Comparison of ENCODE assay signal across 18 cellular contexts in the genomic region with DNA sequence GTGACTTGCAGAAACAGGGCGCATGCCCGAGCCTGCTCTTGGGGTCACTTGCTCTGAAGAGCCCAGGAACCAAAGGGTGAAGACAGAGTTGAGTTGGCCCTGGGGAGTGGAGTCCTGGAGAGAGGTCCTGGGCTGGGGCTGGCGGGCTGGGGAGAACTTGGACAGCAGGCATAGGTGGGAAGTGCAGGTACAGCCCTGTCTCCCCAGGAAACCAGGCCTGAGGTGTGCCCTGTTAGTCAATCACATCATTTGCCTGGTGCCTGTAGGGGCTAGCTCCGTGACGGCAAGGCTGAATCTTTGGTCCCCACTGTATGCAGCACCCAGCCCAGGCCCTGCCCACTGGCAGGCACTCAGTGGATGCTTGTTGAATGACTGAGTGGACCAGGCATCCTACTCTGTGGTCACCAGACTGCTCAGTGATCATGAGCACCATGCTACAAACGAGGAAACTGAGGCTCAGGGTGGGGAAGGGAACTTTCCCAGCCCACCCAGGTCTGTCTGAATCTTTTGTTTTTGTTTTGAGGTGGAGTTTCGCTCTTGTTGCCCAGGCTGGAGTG. TPM values are rescaled to one million over a fixed set of nuclear protein-coding genes. Genes with fewer than 3 reads are reported as not detected.
A peak's percentile ranks its signal among the peaks of the same experiment; 100 is the strongest.
DNase-seq lines count a peak whose midpoint lies in the region; ATAC-seq, FAIRE-seq and TF ChIP-seq lines count a peak whose summit lies in the region.
"Had no signal": no experiment of that assay in that cellular context is flagged by ENCODE, and none has a peak within 500 bp of the region (broad histone marks: within the 10 kb centered on the region; RNA-seq: fewer than 3 reads in every experiment).

No MANE protein-coding gene starts in this region.

- FAIRE-seq in bronchial epithelial cell (lab: Jason Lieb, UNC) (no peak), keratinocyte (lab: Jason Lieb, UNC) (no peak)
- FAIRE-seq: G401.6 had no signal

- no peaks in the 10 kb centered on the region for H3K79me2 ChIP-seq in keratinocyte (ENCODE audit: control insufficient read depth, insufficient read depth, low read length)

- in situ Hi-C loops in GM13976 (cut with MboI; ENCODE audit: low sequenced_read_pairs, unreplicated experiment), result no loop called here

- no peak for TF ChIP-seq POLR2A in upper lobe of left lung (IDR thresholded peaks at IDR 0.05)

- no peak overlapping the region for H2AFZ ChIP-seq in keratinocyte (ENCODE audit: control insufficient read depth, low read length)

- ATAC-seq in GM21786 (IDR thresholded peaks at IDR 0.05; ENCODE audit: unreplicated experiment) (no peak), upper lobe of left lung (ENCODE audit: low FRiP score in 2 of 2) (no peak)

- no peak overlapping the region for H3K4me3 Mint-ChIP-seq in CD4-positive, alpha-beta memory T cell
- H3K4me3 Mint-ChIP-seq: CD14-positive monocyte had no signal

- no peaks in the 10 kb centered on the region for H3K36me3 Mint-ChIP-seq in CD4-positive, alpha-beta memory T cell

- H3K27me3 ChIP-seq in bronchial epithelial cell (ENCODE audit: control insufficient read depth, insufficient read depth, low read length), result peaks cover 6% of the 10 kb centered on the region
- H3K27me3 ChIP-seq in keratinocyte (ENCODE audit: control insufficient read depth, extremely low read depth, insufficient read depth, low read length), result peaks cover 23% of the 10 kb centered on the region
- H3K27me3 ChIP-seq in upper lobe of left lung, result no peaks in the 10 kb centered on the region
- H3K27me3 ChIP-seq in CD4-positive, alpha-beta memory T cell (ENCODE audit: insufficient read depth, low read length), result no peaks in the 10 kb centered on the region

- H3K4me3 ChIP-seq in bronchial epithelial cell (ENCODE audit: low read depth, low read length) (no peak overlapping the region), keratinocyte (ENCODE audit: control insufficient read depth in 2 of 3, extremely low read depth in 1 of 3, insufficient read depth in 2 of 3, low read depth in 1 of 3, low read length in 3 of 3) (no peak overlapping the region), upper lobe of left lung (no peak overlapping the region)
- H3K4me3 ChIP-seq in CD4-positive, alpha-beta memory T cell (ENCODE audit: low read length in 2 of 2), result no peak overlapping the region

- no peak overlapping the region for H3K4me2 ChIP-seq in keratinocyte (ENCODE audit: control insufficient read depth, extremely low read depth, insufficient read depth, low read depth, low read length)
- H3K4me2 ChIP-seq: SK-N-SH had no signal

- 86 to 89% methylated on average over 4 to 7 of the region's 7 CpGs for WGBS in upper lobe of left lung, 2 donors

- POLR2A ChIA-PET in CD4-positive, alpha-beta memory T cell (lab: Charles Lee; ENCODE audit: partially characterized antibody), result no interaction called here

- dilution Hi-C loops in keratinocyte (cut with MboI; ENCODE audit: extremely low pct_ligation_motif_present, low sequenced_read_pairs), result no loop called here

- TF ChIP-seq EP300 in upper lobe of left lung (IDR thresholded peaks at IDR 0.05), result no peak

- H4K20me1 ChIP-seq in keratinocyte (ENCODE audit: control insufficient read depth, extremely low read depth, insufficient read depth, low read length), result no peaks in the 10 kb centered on the region

- CTCF ChIA-PET in CD4-positive, alpha-beta memory T cell (lab: Charles Lee; ENCODE audit: partially characterized antibody), result no interaction called here

- H3K9me3 Mint-ChIP-seq in CD4-positive, alpha-beta memory T cell, result no peaks in the 10 kb centered on the region
- H3K9me3 Mint-ChIP-seq: CD14-positive monocyte had no signal

- peaks cover 0 to 4% (median under 1%) of the 10 kb centered on the region in 4 donors for H3K4me1 Mint-ChIP-seq in CD4-positive, alpha-beta memory T cell

- H3K27ac ChIP-seq in keratinocyte (ENCODE audit: control insufficient read depth, insufficient read depth, low read length) (no peak overlapping the region), upper lobe of left lung (no peak overlapping the region)
- H3K27ac ChIP-seq in CD4-positive, alpha-beta memory T cell (ENCODE audit: low read depth, low read length), result no peak overlapping the region

- H3K36me3 ChIP-seq in bronchial epithelial cell (ENCODE audit: control insufficient read depth, insufficient read depth, low read length), result no peaks in the 10 kb centered on the region
- no peaks in the 10 kb centered on the region for H3K36me3 ChIP-seq in keratinocyte (ENCODE audit: control insufficient read depth in 2 of 2, extremely low read depth in 1 of 2, insufficient read depth in 2 of 2, low read length in 2 of 2)
- H3K36me3 ChIP-seq in upper lobe of left lung, result no peaks in the 10 kb centered on the region
- no peaks in the 10 kb centered on the region for H3K36me3 ChIP-seq in CD4-positive, alpha-beta memory T cell (ENCODE audit: insufficient read depth, low read length)

- H3K27me3 Mint-ChIP-seq in CD4-positive, alpha-beta memory T cell, result no peaks in the 10 kb centered on the region

- no peak overlapping the region for H3K9ac ChIP-seq in keratinocyte (ENCODE audit: control insufficient read depth, extremely low read depth, insufficient read depth, low read length)
- H3K9ac ChIP-seq: SK-N-SH had no signal

- H3K9me1 ChIP-seq in keratinocyte (ENCODE audit: control insufficient read depth, extremely low read depth, insufficient read depth, low read length), result no peaks in the 10 kb centered on the region

- H3K9me3 ChIP-seq in keratinocyte (ENCODE audit: control insufficient read depth, low read depth, low read length) (no peaks in the 10 kb centered on the region), upper lobe of left lung (no peaks in the 10 kb centered on the region)
- no peaks in the 10 kb centered on the region for H3K9me3 ChIP-seq in CD4-positive, alpha-beta memory T cell (ENCODE audit: control insufficient read depth in 1 of 2, low read length in 2 of 2)
- H3K9me3 ChIP-seq: SK-N-SH had no signal

- H3K4me1 ChIP-seq in keratinocyte (ENCODE audit: control insufficient read depth, extremely low read depth, insufficient read depth, low read length), result no peaks in the 10 kb centered on the region
- peaks cover 0 to 2% (median 0%) of the 10 kb centered on the region in 4 donors for H3K4me1 ChIP-seq in upper lobe of left lung
- H3K4me1 ChIP-seq in CD4-positive, alpha-beta memory T cell (ENCODE audit: insufficient read depth, low read length), result no peaks in the 10 kb centered on the region

- DNase-seq in AG08396 (ENCODE audit: low spot score) (peak; percentile 57), GM13976 (ENCODE audit: low spot score) (peak; percentile 26), bronchial epithelial cell (ENCODE audit: low read depth) (peak; percentile 74), keratinocyte (ENCODE audit: low read depth, low spot score) (peak; percentile 7), upper lobe of left lung (no peak), retina (no peak)
- no peak for DNase-seq in CD4-positive, alpha-beta memory T cell
- DNase-seq: DMS79 treated with DMSO at 0.1 percent for 48 hours, GOT3, KBM-7, NCI-H1694 treated with DMSO at 0.1 percent for 48 hours, NCI-H2107, NCI-H524 treated with DMSO at 0.1 percent for 48 hours, SHP77 treated with DMSO at 0.1 percent for 48 hours, SK-N-SH had no signal

- H3K27ac Mint-ChIP-seq in CD4-positive, alpha-beta memory T cell, result no peak overlapping the region

- TF ChIP-seq CTCF in GM13976 (IDR thresholded peaks at IDR 0.05; ENCODE audit: borderline replicate concordance, control extremely low read depth, extremely low read depth, insufficient read depth, missing control alignments) (no peak), bronchial epithelial cell (IDR thresholded peaks at IDR 0.05; ENCODE audit: insufficient read depth, low read length, severe bottlenecking) (no peak), keratinocyte (optimal IDR thresholded peaks at IDR 0.05 in 1 of 3, IDR thresholded peaks at IDR 0.05 in 1 of 3, conservative IDR thresholded peaks at IDR 0.05 in 1 of 3; ENCODE audit: extremely low read depth in 1 of 3, insufficient read depth in 2 of 3, low read length in 3 of 3) (no peak), upper lobe of left lung (IDR thresholded peaks at IDR 0.05) (no peak)

- intact Hi-C loops in CD4-positive, alpha-beta memory T cell (cut with micrococcal nuclease), result loop anchor here (5.0 kb wide), 1 partner anchor 52 kb away; no protein-coding TSS in a partner anchor

RNA-seq across cellular contexts. Expression of gene NOL4L, which starts 15.6 kb away (rescaled TPM):
- total RNA-seq in bronchial epithelial cell (1.8 and 2.8 TPM in 2 replicates), upper lobe of left lung (10 to 100 TPM; 13.4 to 40.2 (median 19.0) TPM)
- 1.0 to 2.0 TPM (median 1.1 TPM) in 3 replicates for polyA plus RNA-seq in keratinocyte
- polyA plus RNA-seq in keratinocyte (2011; ENCODE audit: low read depth), result 2.6 TPM
- polyA plus RNA-seq in keratinocyte (2011; cell fraction: cytosol; rRNA removed), result 1.8 and 3.4 TPM in 2 replicates
- polyA plus RNA-seq in keratinocyte (2011; cell fraction: nucleus; rRNA removed), result 4.6 and 6.0 TPM in 2 replicates
- polyA plus RNA-seq in keratinocyte (2012; ENCODE audit: low replicate concordance), result 2.1 and 2.4 TPM in 2 replicates
- polyA minus RNA-seq in keratinocyte, result 1.0 to 9.8 TPM (median 1.1 TPM) in 3 replicates
- 3.1 TPM for polyA minus RNA-seq in keratinocyte (2011; cell fraction: cytosol; rRNA and poly(A)+ RNA removed)
- polyA minus RNA-seq in keratinocyte (2011; cell fraction: nucleus; rRNA and poly(A)+ RNA removed), result 3.1 and 4.2 TPM in 2 replicates
- 10 to 100 TPM; 71.0 to 74.2 TPM for total RNA-seq in CD4-positive, alpha-beta memory T cell
- polyA plus RNA-seq in CD4-positive, alpha-beta memory T cell, result 10 to 100 TPM in 1 of 2 donors, 1 to 10 TPM in 1; 7.0 to 23.9 TPM

Comparison
In these comparisons a context has a peak if more than half of its experiments do, and no peak if none do; other contexts are left out.
1. DNase-seq: peak in AG08396 (single experiment), GM13976 (single experiment), bronchial epithelial cell (single experiment) and keratinocyte (single experiment); none in upper lobe of left lung (0 of 2), retina (single experiment) and CD4-positive, alpha-beta memory T cell (0 of 5).